Comparison of ENCODE assay signal across 18 cellular contexts in genomic region chr1:243179714-243180113, GRCh38.
DNase-seq lines count a peak whose midpoint lies in the region; ATAC-seq, FAIRE-seq and TF ChIP-seq lines count a peak whose summit lies in the region.
"Had no signal": no experiment of that assay in that cellular context is flagged by ENCODE, and none has a peak within 500 bp of the region (broad histone marks: within the 10 kb centered on the region; RNA-seq: fewer than 3 reads in every experiment).

No MANE protein-coding gene starts in this region.

- no peak overlapping the region for H3K27ac Mint-ChIP-seq in CD8-positive, alpha-beta T cell
- H3K27ac Mint-ChIP-seq: activated CD8-positive, alpha-beta memory T cell treated with anti-CD3 and anti-CD28 coated beads, Interleukin-2, amount 10 ng/mL, durations not matched to agents 7 days and 5 days; effector memory CD8-positive, alpha-beta T cell had no signal

- no TSS peak for BruUV-seq in PC-3 (replicated peaks; lab: Mats Ljungman, UMichigan)
- no TSS peak for BruUV-seq in endothelial cell of umbilical vein (replicated peaks; lab: Mats Ljungman, UMichigan)

- intact Hi-C loops in CD8-positive, alpha-beta T cell (cut with DNase I, micrococcal nuclease): no loop called here
- intact Hi-C loops in PC-3 (cut with micrococcal nuclease) (loop anchor here (5.0 kb wide), 1 partner anchor 73 kb away; no protein-coding TSS in a partner anchor), endothelial cell of umbilical vein (cut with micrococcal nuclease) (loop anchor here (10.0 kb wide), 1 partner anchor 75 kb away; the partner anchor contains the start of genes CEP170 and SDCCAG8), heart right ventricle (cut with DNase I) (no loop called here)

- POLR2A ChIA-PET in CD8-positive, alpha-beta T cell (lab: Charles Lee): no interaction called here
- POLR2A ChIA-PET in HEK293T (lab: Yijun Ruan, JAX): no interaction called here
- POLR2A ChIA-PET in PC-3 (lab: Charles Lee; ENCODE audit: unreplicated experiment): no interaction called here
- POLR2A ChIA-PET in endothelial cell of umbilical vein (lab: Charles Lee): no interaction called here

- TF ChIP-seq POLR2A in endothelial cell of umbilical vein (IDR thresholded peaks at IDR 0.05; ENCODE audit: low read depth, low read length): no peak

- H3K4me1 ChIP-seq in CD8-positive, alpha-beta T cell (ENCODE audit: insufficient read depth, low read length): no peaks in the 10 kb centered on the region
- H3K4me1 ChIP-seq in PC-3 (ENCODE audit: insufficient read depth, low read length) (no peaks in the 10 kb centered on the region), endothelial cell of umbilical vein (ENCODE audit: control insufficient read depth, extremely low read depth, insufficient read depth, low read length) (no peaks in the 10 kb centered on the region), heart right ventricle (no peaks in the 10 kb centered on the region), foreskin keratinocyte (no peaks in the 10 kb centered on the region)

- peaks cover 5% of the 10 kb centered on the region for H3K4me1 Mint-ChIP-seq in CD8-positive, alpha-beta T cell (ENCODE audit: low read depth)
- H3K4me1 Mint-ChIP-seq: activated CD8-positive, alpha-beta memory T cell treated with anti-CD3 and anti-CD28 coated beads, Interleukin-2, amount 10 ng/mL, durations not matched to agents 7 days and 5 days; central memory CD8-positive, alpha-beta T cell had no signal

- no peaks in the 10 kb centered on the region for H3K9me3 ChIP-seq in CD8-positive, alpha-beta T cell (ENCODE audit: low read length)
- H3K9me3 ChIP-seq in PC-3 (ENCODE audit: low read length) (no peaks in the 10 kb centered on the region), endothelial cell of umbilical vein (replicated peaks; ENCODE audit: control insufficient read depth, insufficient read depth, low read length) (no peaks in the 10 kb centered on the region), heart right ventricle (no peaks in the 10 kb centered on the region)

- H3K4me3 Mint-ChIP-seq in CD8-positive, alpha-beta T cell: no peak overlapping the region
- H3K4me3 Mint-ChIP-seq: activated CD8-positive, alpha-beta memory T cell treated with anti-CD3 and anti-CD28 coated beads, Interleukin-2, amount 10 ng/mL, durations not matched to agents 7 days and 5 days; central memory CD8-positive, alpha-beta T cell; effector memory CD8-positive, alpha-beta T cell had no signal

- no peaks in the 10 kb centered on the region for H3K9me1 ChIP-seq in endothelial cell of umbilical vein (replicated peaks; ENCODE audit: control insufficient read depth, extremely low read depth, insufficient read depth, low read length)

- no peak for TF ChIP-seq CTCF in CD8-positive, alpha-beta T cell (IDR thresholded peaks at IDR 0.05)
- TF ChIP-seq CTCF in PC-3 (conservative IDR thresholded peaks at IDR 0.05; ENCODE audit: low read depth, low read length): no peak
- no peak for TF ChIP-seq CTCF in endothelial cell of umbilical vein (IDR thresholded peaks at IDR 0.05; ENCODE audit: extremely low read depth in 1 of 2, insufficient read depth in 1 of 2, low read depth in 1 of 2, low read length in 2 of 2)
- TF ChIP-seq CTCF in heart right ventricle (IDR thresholded peaks at IDR 0.05): no peak
- no peak for TF ChIP-seq CTCF in foreskin keratinocyte (conservative IDR thresholded peaks at IDR 0.05)

- no peaks in the 10 kb centered on the region for H3K27me3 ChIP-seq in CD8-positive, alpha-beta T cell (ENCODE audit: insufficient read depth, low read length)
- no peaks in the 10 kb centered on the region for H3K27me3 ChIP-seq in PC-3 (ENCODE audit: low read length)
- H3K27me3 ChIP-seq in endothelial cell of umbilical vein (ENCODE audit: control insufficient read depth in 2 of 2, insufficient read depth in 2 of 2, low read length in 2 of 2): no peaks in the 10 kb centered on the region
- no peaks in the 10 kb centered on the region for H3K27me3 ChIP-seq in heart right ventricle
- no peaks in the 10 kb centered on the region for H3K27me3 ChIP-seq in foreskin keratinocyte

- H2AFZ ChIP-seq in PC-3 (ENCODE audit: low read length) (no peak overlapping the region), endothelial cell of umbilical vein (ENCODE audit: low read depth, low read length) (no peak overlapping the region)

- H4K20me1 ChIP-seq in PC-3 (ENCODE audit: low read length) (no peaks in the 10 kb centered on the region), endothelial cell of umbilical vein (replicated peaks; ENCODE audit: control insufficient read depth, extremely low read depth, insufficient read depth, low read length) (no peaks in the 10 kb centered on the region)

- 82 to 83% methylated on average over 7 of the region's 7 CpGs for WGBS in heart right ventricle, 2 donors

- H3K36me3 ChIP-seq in CD8-positive, alpha-beta T cell (ENCODE audit: insufficient read depth, low read length): no peaks in the 10 kb centered on the region
- H3K36me3 ChIP-seq in PC-3 (ENCODE audit: low read depth, low read length) (no peaks in the 10 kb centered on the region), endothelial cell of umbilical vein (ENCODE audit: control insufficient read depth in 2 of 2, extremely low read depth in 1 of 2, insufficient read depth in 2 of 2, low read length in 2 of 2) (no peaks in the 10 kb centered on the region), heart right ventricle (peaks cover 0 to 40% (median 3%) of the 10 kb centered on the region in 9 donors)

- no peak for FAIRE-seq in endothelial cell of umbilical vein (lab: Jason Lieb, UNC)
- FAIRE-seq: GM18507 had no signal

- dilution Hi-C loops in endothelial cell of umbilical vein (cut with MboI; ENCODE audit: extremely low pct_ligation_motif_present, low sequenced_read_pairs): no loop called here

- H3F3A ChIP-seq in PC-3 (ENCODE audit: low read length, unreplicated experiment): no peaks in the 10 kb centered on the region

- ATAC-seq in CD8-positive, alpha-beta T cell: peak; percentile 55
- ATAC-seq in PC-3 (no peak), heart right ventricle (no peak), foreskin keratinocyte (no peak)
- ATAC-seq: activated CD8-positive, alpha-beta memory T cell treated with anti-CD3 and anti-CD28 coated beads, Interleukin-2, amount 10 ng/mL, durations not matched to agents 7 days and 5 days; effector memory CD8-positive, alpha-beta T cell; left colon had no signal

- no peaks in the 10 kb centered on the region for H3K9me3 Mint-ChIP-seq in CD8-positive, alpha-beta T cell
- H3K9me3 Mint-ChIP-seq: central memory CD8-positive, alpha-beta T cell; effector memory CD8-positive, alpha-beta T cell had no signal

- no peaks in the 10 kb centered on the region for H3K27me3 Mint-ChIP-seq in CD8-positive, alpha-beta T cell (ENCODE audit: low read depth)
- H3K27me3 Mint-ChIP-seq: activated CD8-positive, alpha-beta memory T cell treated with anti-CD3 and anti-CD28 coated beads, Interleukin-2, amount 10 ng/mL, durations not matched to agents 7 days and 5 days; central memory CD8-positive, alpha-beta T cell; effector memory CD8-positive, alpha-beta T cell had no signal

- H3K9me2 ChIP-seq in PC-3 (replicated peaks; ENCODE audit: low read length): no peaks in the 10 kb centered on the region

- no peak overlapping the region for H3K27ac ChIP-seq in CD8-positive, alpha-beta T cell (ENCODE audit: low read depth, low read length)
- H3K27ac ChIP-seq in PC-3 (ENCODE audit: low read length) (no peak overlapping the region), endothelial cell of umbilical vein (ENCODE audit: insufficient read depth, low read depth, low read length) (no peak overlapping the region), heart right ventricle (no peak overlapping the region), foreskin keratinocyte (no peak overlapping the region)
- H3K27ac ChIP-seq: VCaP had no signal

- no peak for DNase-seq in CD8-positive, alpha-beta T cell
- DNase-seq in HEK293T (ENCODE audit: extremely low spot score) (no peak), PC-3 (peak; percentile 34), endothelial cell of umbilical vein (ENCODE audit: low read depth, low spot score) (peak; percentile 1), heart right ventricle (no peak), foreskin keratinocyte (no peak)
- DNase-seq in stimulated activated CD4-positive, alpha-beta T cell treated with anti-CD3 and anti-CD28 coated beads, Interleukin-4, amount 100 ng/mL, for 24 hours: no peak
- DNase-seq: activated CD8-positive, alpha-beta memory T cell treated with anti-CD3 and anti-CD28 coated beads, Interleukin-2, amount 10 ng/mL, durations not matched to agents 7 days and 5 days; DMS153; effector memory CD8-positive, alpha-beta T cell; left colon; NCI-H187; NCI-H774; RPMI8226; stimulated activated CD4-positive, alpha-beta T cell treated with anti-CD3 and anti-CD28 coated beads, Interleukin-2, amount 100 ng/mL, for 48 hours had no signal

- H3K79me2 ChIP-seq in PC-3 (ENCODE audit: low read length): no peaks in the 10 kb centered on the region
- peaks cover 46% of the 10 kb centered on the region for H3K79me2 ChIP-seq in endothelial cell of umbilical vein (ENCODE audit: control insufficient read depth, insufficient read depth, low read length)

- H3K4me3 ChIP-seq in CD8-positive, alpha-beta T cell (ENCODE audit: low read depth, low read length): no peak overlapping the region
- no peak overlapping the region for H3K4me3 ChIP-seq in PC-3 (ENCODE audit: low read length)
- no peak overlapping the region for H3K4me3 ChIP-seq in endothelial cell of umbilical vein (replicated peaks in 1 of 3; ENCODE audit: insufficient read depth in 1 of 3, low read depth in 1 of 3, low read length in 3 of 3)
- H3K4me3 ChIP-seq in heart right ventricle: no peak overlapping the region

- CTCF ChIA-PET in CD8-positive, alpha-beta T cell (lab: Charles Lee): no interaction called here
- CTCF ChIA-PET in HEK293T (lab: Yijun Ruan, JAX) (no interaction called here), PC-3 (lab: Charles Lee) (no interaction called here), endothelial cell of umbilical vein (lab: Charles Lee) (no interaction called here)

- no peak overlapping the region for H3K9ac ChIP-seq in PC-3 (ENCODE audit: low read length)
- H3K9ac ChIP-seq in endothelial cell of umbilical vein (replicated peaks; ENCODE audit: extremely low read depth, insufficient read depth, low read length): no peak overlapping the region

- no peak overlapping the region for H3K4me2 ChIP-seq in PC-3 (ENCODE audit: low read length)
- no peak overlapping the region for H3K4me2 ChIP-seq in endothelial cell of umbilical vein (ENCODE audit: insufficient read depth, low read length)

- H3K36me3 Mint-ChIP-seq in CD8-positive, alpha-beta T cell: peaks cover 37% of the 10 kb centered on the region

TF ChIP-seq in endothelial cell of umbilical vein, 7 proteins besides CTCF, POLR2A, EP300 and RAD21 (continues in another document):
- TF ChIP-seq POLR2AphosphoS5 (IDR thresholded peaks at IDR 0.05; ENCODE audit: insufficient read depth, low read depth, low read length) (no peak), GATA2 (IDR thresholded peaks at IDR 0.05; ENCODE audit: insufficient read depth, insufficient read length, low read depth, low read length) (no peak), MYC (IDR thresholded peaks at IDR 0.05; ENCODE audit: low read depth, low read length) (no peak), FOS (IDR thresholded peaks at IDR 0.05; ENCODE audit: borderline replicate concordance, insufficient read depth, low read length) (no peak)

Comparison
In these comparisons a context has a peak if more than half of its experiments do, and no peak if none do; other contexts are left out.
1. DNase-seq: peak in PC-3 (single experiment) and endothelial cell of umbilical vein (single experiment); none in CD8-positive, alpha-beta T cell (0 of 7), HEK293T (single experiment), heart right ventricle (0 of 2), stimulated activated CD4-positive, alpha-beta T cell treated with anti-CD3 and anti-CD28 coated beads, Interleukin-4, amount 100 ng/mL, for 24 hours (single experiment) and foreskin keratinocyte (0 of 2).
2. intact Hi-C loops: an anchor here in PC-3 (5.0 kb wide) and endothelial cell of umbilical vein (10.0 kb wide); none called in CD8-positive, alpha-beta T cell and heart right ventricle.